22 cellular contexts compared by ENCODE assay signal in genomic region chr15:64909546-64909945, GRCh38.
"Had no signal": no experiment of that assay in that cellular context is flagged by ENCODE, and none has a peak within 500 bp of the region (broad histone marks: within the 10 kb centered on the region; RNA-seq: fewer than 3 reads in every experiment).

No MANE protein-coding gene starts in this region.

- H3K27me3 ChIP-seq: adrenal gland, MG63, Peyer's patch had no signal

- H3K4me3 ChIP-seq: adrenal gland, K562, MG63, Peyer's patch, SK-N-MC had no signal

- H3K27ac ChIP-seq: adrenal gland, Peyer's patch, RWPE1, SK-N-MC had no signal

- DNase-seq: activated CD4-positive, alpha-beta T cell treated with anti-CD3 and anti-CD28 coated beads, Interleukin-2, amount 10 ng/mL, durations not matched to agents 24 days and 14 days; activated CD4-positive, alpha-beta T cell treated with anti-CD3 and anti-CD28 coated beads, Interleukin-2, amount 50 U/mL, for 4 hours; activated CD8-positive, alpha-beta T cell treated with anti-CD3 and anti-CD28 coated beads for 36 hours; activated gamma-delta T cell; activated naive CD4-positive, alpha-beta T cell treated with Interleukin-2 at 50 U/mL for 16 hours; activated T-cell treated with anti-CD3 and anti-CD28 coated beads, Interleukin-2, amount 50 U/mL, for 24 hours; adrenal gland; caudate nucleus; cerebellar nuclear complex; MG63; NCI-H1092; NCI-H1436 treated with DMSO at 0.1 percent for 48 hours; NCI-H1694 treated with DMSO at 0.1 percent for 48 hours; NCI-H2029; NCI-H345; NCI-H524 treated with DMSO at 0.1 percent for 48 hours; PC-3; Peyer's patch; Right ventricle myocardium superior had no signal

- H3K9me3 ChIP-seq: adrenal gland, Peyer's patch had no signal

- H3K36me3 ChIP-seq: adrenal gland, MG63, Peyer's patch had no signal

- ATAC-seq: activated CD8-positive, alpha-beta T cell treated with anti-CD3 and anti-CD28 coated beads for 36 hours; K562; PC-3 had no signal
